Comparison of ENCODE assay signal across 8 cellular contexts in genomic region chr4:73704314-73705055, GRCh38. TPM values are rescaled to one million over a fixed set of nuclear protein-coding genes. Genes with fewer than 3 reads are reported as not detected.
DNase-seq lines count a peak whose midpoint lies in the region; ATAC-seq and TF ChIP-seq lines count a peak whose summit lies in the region.

No MANE protein-coding gene starts in this region.

- no peak for TF ChIP-seq POLR2A in prostate gland (IDR thresholded peaks at IDR 0.05)

- ATAC-seq in HG03432 (IDR thresholded peaks at IDR 0.05; ENCODE audit: unreplicated experiment), result peak; percentile 54

- DNase-seq in BJ (ENCODE audit: low read depth), result peak; percentile 97
- peak; percentile 87 for DNase-seq in SK-N-MC (ENCODE audit: low read depth, low spot score)
- DNase-seq in fibroblast of villous mesenchyme (ENCODE audit: low read depth), result peak; percentile 99
- peak; percentile 89 for DNase-seq in prostate gland (ENCODE audit: low spot score)
- DNase-seq in activated CD4-positive, CD25-positive, alpha-beta regulatory T cell (lab: John Stamatoyannopoulos, UW), result no peak
- DNase-seq in D341Med (ENCODE audit: low spot score), result no peak
- no peak for DNase-seq in activated T-cell treated with anti-CD3 and anti-CD28 coated beads for 4 hours

- H3K4me1 ChIP-seq in prostate gland (replicated peaks), result no peaks in the 10 kb centered on the region

- POLR2A ChIA-PET in BJ (lab: Charles Lee), result no interaction called here

- no peak for TF ChIP-seq CTCF in BJ (IDR thresholded peaks at IDR 0.05; ENCODE audit: insufficient read depth, low read depth, low read length)
- TF ChIP-seq CTCF in fibroblast of villous mesenchyme (IDR thresholded peaks at IDR 0.05; ENCODE audit: insufficient read depth, low read depth, low read length), result no peak
- TF ChIP-seq CTCF in prostate gland (IDR thresholded peaks at IDR 0.05), result no peak

- H3K27me3 ChIP-seq in BJ (ENCODE audit: control insufficient read depth, insufficient read depth, low read length) (no peaks in the 10 kb centered on the region), prostate gland (replicated peaks; ENCODE audit: insufficient read depth) (no peaks in the 10 kb centered on the region)

- H3K4me3 ChIP-seq in BJ (ENCODE audit: low read depth, low read length) (no peak overlapping the region), SK-N-MC (peak overlapping the region; percentile 50), fibroblast of villous mesenchyme (ENCODE audit: low read depth, low read length) (no peak overlapping the region), prostate gland (no peak overlapping the region)

- CTCF ChIA-PET in BJ (lab: Yijun Ruan, JAX), result interaction anchor here (0.5 to 1.9 kb wide), 6 partner anchors 10 to 430 kb away, joined by 3 to 6 read pairs (median 3); no protein-coding TSS in a partner anchor

- intact Hi-C loops in prostate gland (cut with DNase I), result no loop called here

- H3K9ac ChIP-seq in SK-N-MC (ENCODE audit: insufficient read length), result peak overlapping the region; percentile 25

- H3K36me3 ChIP-seq in BJ (ENCODE audit: control insufficient read depth, insufficient read depth, low read length), result no peaks in the 10 kb centered on the region
- no peaks in the 10 kb centered on the region for H3K36me3 ChIP-seq in SK-N-MC (ENCODE audit: insufficient read depth, low read length)
- H3K36me3 ChIP-seq in prostate gland, result no peaks in the 10 kb centered on the region

- peak overlapping the region; percentile 78 for H3K27ac ChIP-seq in SK-N-MC
- no peak overlapping the region for H3K27ac ChIP-seq in prostate gland

- H3K9me3 ChIP-seq in SK-N-MC (ENCODE audit: low read depth, low read length) (no peaks in the 10 kb centered on the region), prostate gland (no peaks in the 10 kb centered on the region)

- WGBS in prostate gland, result 13% methylated on average over 9 of the region's 9 CpGs

RNA-seq across cellular contexts. Expression of gene CXCL8, which starts 35.9 kb away (rescaled TPM):
- 1.0 and 1.1 TPM in 2 replicates for polyA plus RNA-seq in BJ (2011; rRNA removed)
- 0.57 TPM in 1 of 2 replicates, not detected in the other for polyA minus RNA-seq in BJ (2011; rRNA and poly(A)+ RNA removed)
- total RNA-seq in fibroblast of villous mesenchyme (25.1 and 294 TPM in 2 replicates), prostate gland (10 to 100 TPM in 1 of 2 donors, not detected in 1; 15.2 TPM)

Comparison
In these comparisons a context has a peak if more than half of its experiments do, and no peak if none do; other contexts are left out.
1. DNase-seq: peak in BJ (single experiment), SK-N-MC (single experiment), fibroblast of villous mesenchyme (single experiment) and prostate gland (single experiment); none in activated CD4-positive, CD25-positive, alpha-beta regulatory T cell (0 of 4), D341Med (single experiment) and activated T-cell treated with anti-CD3 and anti-CD28 coated beads for 4 hours (single experiment).